Comparison of ENCODE assay signal across 1 cellular context in genomic region chr1:86504130-86504479, GRCh38.
TF ChIP-seq lines count a peak whose summit lies in the region.

No MANE protein-coding gene starts in this region.

TF ChIP-seq in GM23338, 12 proteins besides CTCF, POLR2A, EP300 and RAD21 (continued from another document):
- TF ChIP-seq ZNF462 (CRISPR knock-in tag; IDR thresholded peaks at IDR 0.05) (no peak), EZH2 (IDR thresholded peaks at IDR 0.05; ENCODE audit: low read depth, unreplicated experiment) (no peak), NANOG (IDR thresholded peaks at IDR 0.05; ENCODE audit: borderline replicate concordance) (no peak), ZNF331 (CRISPR knock-in tag; IDR thresholded peaks at IDR 0.05; ENCODE audit: low read depth) (no peak), EZH2phosphoT487 (IDR thresholded peaks at IDR 0.05; ENCODE audit: unreplicated experiment) (no peak)
